17 cellular contexts compared by ENCODE assay signal in genomic region chr9:68873179-68873578, GRCh38.
DNase-seq lines count a peak whose midpoint lies in the region; ATAC-seq, FAIRE-seq and TF ChIP-seq lines count a peak whose summit lies in the region.
"Had no signal": no experiment of that assay in that cellular context is flagged by ENCODE, and none has a peak within 500 bp of the region (broad histone marks: within the 10 kb centered on the region; RNA-seq: fewer than 3 reads in every experiment).

No MANE protein-coding gene starts in this region.

- H4K5ac ChIP-seq in H9 (ENCODE audit: insufficient read length, low read depth, low read length) (no peak overlapping the region), H1 (ENCODE audit: insufficient read length, low read depth, low read length) (peak overlapping the region; percentile 77)

- CTCF ChIA-PET in H1 (lab: Charles Lee; ENCODE audit: partially characterized antibody) = interaction anchor here (1.0 to 1.3 kb wide), 3 partner anchors 26 to 320 kb away, joined by 3 to 4 read pairs (median 3); no protein-coding TSS in a partner anchor

- no peak for TF ChIP-seq POLR2A in H1 (IDR thresholded peaks at IDR 0.05; ENCODE audit: control extremely low read depth in 1 of 2, low read depth in 2 of 2, low read length in 2 of 2)

- no peaks in the 10 kb centered on the region for H3K9me3 Mint-ChIP-seq in H9
- H3K9me3 Mint-ChIP-seq: CD4-positive, alpha-beta T cell; HFFc6 had no signal

- H2AFZ ChIP-seq in H9 (ENCODE audit: low read length) (no peak overlapping the region), H1 (ENCODE audit: low read length) (no peak overlapping the region)

- intact Hi-C loops in upper lobe of right lung (cut with DNase I) = no loop called here

- H4K91ac ChIP-seq in H9 (ENCODE audit: insufficient read length, low read depth, low read length) (no peak overlapping the region), H1 (replicated peaks; ENCODE audit: insufficient read length, low read length) (peak overlapping the region; percentile 75)

- H3K79me1 ChIP-seq in H9 (ENCODE audit: insufficient read depth, low read depth, low read length, poor library complexity, severe bottlenecking) = no peaks in the 10 kb centered on the region
- no peaks in the 10 kb centered on the region for H3K79me1 ChIP-seq in H1 (ENCODE audit: low read depth, low read length)

- no peak for ATAC-seq in upper lobe of right lung
- no peak for ATAC-seq in HG02973 (IDR thresholded peaks at IDR 0.05; ENCODE audit: unreplicated experiment)
- ATAC-seq: HCT116 had no signal

- H2BK15ac ChIP-seq in H9 (ENCODE audit: low read depth, low read length) (no peak overlapping the region), H1 (ENCODE audit: low read length) (no peak overlapping the region)

- H3K14ac ChIP-seq in H9 (ENCODE audit: insufficient read depth, low read length) (no peak overlapping the region), H1 (ENCODE audit: insufficient read length) (no peak overlapping the region)

- H3K4me1 ChIP-seq in H9 (ENCODE audit: insufficient read depth, low read length) = peaks cover 28% of the 10 kb centered on the region; the same call in 1 of the 2 replicates
- peaks cover 71% of the 10 kb centered on the region for H3K4me1 ChIP-seq in HUES6 (ENCODE audit: control insufficient read depth, insufficient read depth, low read length)
- H3K4me1 ChIP-seq in H1 (replicated peaks in 1 of 4; ENCODE audit: control insufficient read depth in 3 of 4, insufficient read depth in 4 of 4, low read length in 3 of 4) = peaks cover 2 to 38% (median 26%) of the 10 kb centered on the region in 4 experiments; a peak in 6 of 7 replicates
- H3K4me1 ChIP-seq in upper lobe of right lung = no peaks in the 10 kb centered on the region
- H3K4me1 ChIP-seq: Caco-2 had no signal

- no peak overlapping the region for H3K4me2 ChIP-seq in H9 (ENCODE audit: insufficient read depth, insufficient read length, low read length)
- no peak overlapping the region; a peak in 1 of 4 replicates for H3K4me2 ChIP-seq in H1 (ENCODE audit: insufficient read depth in 1 of 2, low read depth in 2 of 2, low read length in 2 of 2)

- TF ChIP-seq CTCF in H9 (conservative IDR thresholded peaks at IDR 0.05) (no peak), H1 (IDR thresholded peaks at IDR 0.05; ENCODE audit: control extremely low read depth in 1 of 3, insufficient read depth in 1 of 3, low read depth in 1 of 3, low read length in 3 of 3) (no peak), upper lobe of right lung (IDR thresholded peaks at IDR 0.05) (no peak)

- POLR2A ChIA-PET in H1 (lab: Charles Lee; ENCODE audit: partially characterized antibody) = interaction anchor here (1.0 to 1.9 kb wide), 2 partner anchors 8 to 78 kb away, joined by 3 to 11 read pairs; no protein-coding TSS in a partner anchor

- H3K18ac ChIP-seq in H9 (ENCODE audit: insufficient read length, low read depth, low read length) = no peak overlapping the region
- H3K18ac ChIP-seq in H1 (ENCODE audit: extremely low read depth, low read length) = no peak overlapping the region; the same call in 1 of the 2 replicates

- H3K27ac Mint-ChIP-seq in H9 = peak overlapping the region; percentile 73 to 100 (median 97)
- H3K27ac Mint-ChIP-seq: CD4-positive, alpha-beta T cell; HFFc6 had no signal

- H3K23me2 ChIP-seq in H9 (ENCODE audit: insufficient read length, low read depth, low read length, poor library complexity, severe bottlenecking) (no peaks in the 10 kb centered on the region), H1 (ENCODE audit: low read depth, low read length) (no peaks in the 10 kb centered on the region)

- no peak overlapping the region for H3K56ac ChIP-seq in H9 (ENCODE audit: insufficient read length, low read depth, low read length)
- peak overlapping the region; percentile 11 for H3K56ac ChIP-seq in H1 (replicated peaks; ENCODE audit: insufficient read length, low read depth, low read length)

- H2BK120ac ChIP-seq in H9 (ENCODE audit: low read depth, low read length, poor library complexity, severe bottlenecking) (no peak overlapping the region), H1 (replicated peaks; ENCODE audit: low read depth, low read length) (peak overlapping the region; percentile 95)

- H4K8ac ChIP-seq in H9 (replicated peaks; ENCODE audit: insufficient read length, low read depth, low read length) (no peak overlapping the region), H1 (ENCODE audit: extremely low read depth, insufficient read depth, low read length) (no peak overlapping the region)

- no peak overlapping the region for H3K9ac ChIP-seq in H9 (ENCODE audit: extremely low read depth, insufficient read length, low read length)
- H3K9ac ChIP-seq in HUES6 (ENCODE audit: low read length) = peak overlapping the region; percentile 56
- H3K9ac ChIP-seq in H1 (replicated peaks in 1 of 4; ENCODE audit: extremely low read depth in 1 of 4, low read depth in 3 of 4, low read length in 3 of 4) = no peak overlapping the region

- H3K4ac ChIP-seq in H9 (ENCODE audit: low read depth, low read length) = no peak overlapping the region
- H3K4ac ChIP-seq in H1 (replicated peaks; ENCODE audit: insufficient read length, low read depth, low read length) = no peak overlapping the region

- H3K4me1 Mint-ChIP-seq in H9 = peaks cover 81 to 84% of the 10 kb centered on the region in 2 experiments

- H3K4me3 ChIP-seq in HUES6 (ENCODE audit: low read depth, low read length) (no peak overlapping the region), H1 (ENCODE audit: extremely low read depth in 1 of 4, insufficient read depth in 2 of 4, low read depth in 3 of 4, low read length in 4 of 4) (peak overlapping the region in 1 of 4 experiments; percentile 33; a peak in 1 of 8 replicates), upper lobe of right lung (no peak overlapping the region)

- TF ChIP-seq EP300 in H1 (IDR thresholded peaks at IDR 0.05; ENCODE audit: borderline replicate concordance in 1 of 2, low read depth in 2 of 2, low read length in 2 of 2) = no peak

- H3K27ac ChIP-seq in H9 (ENCODE audit: insufficient read length, low read depth, low read length) (peak overlapping the region; percentile 99), HUES6 (ENCODE audit: low read depth, low read length) (peak overlapping the region; percentile 87), H1 (ENCODE audit: low read depth, low read length) (peak overlapping the region; percentile 56; the same call in 1 of the 2 replicates), upper lobe of right lung (no peak overlapping the region)
- H3K27ac ChIP-seq: C4-2B had no signal

- no peaks in the 10 kb centered on the region for H3K9me3 ChIP-seq in H9 (ENCODE audit: control insufficient read depth, low read depth, low read length)
- no peaks in the 10 kb centered on the region for H3K9me3 ChIP-seq in HUES6 (ENCODE audit: control insufficient read depth, insufficient read depth, low read depth, low read length)
- no peaks in the 10 kb centered on the region for H3K9me3 ChIP-seq in H1 (ENCODE audit: insufficient read depth in 2 of 2, low read depth in 1 of 2, low read length in 1 of 2)
- no peaks in the 10 kb centered on the region for H3K9me3 ChIP-seq in upper lobe of right lung
- H3K9me3 ChIP-seq: Caco-2 had no signal

- H3K27me3 Mint-ChIP-seq in H9 (ENCODE audit: low read depth) = no peaks in the 10 kb centered on the region
- H3K27me3 Mint-ChIP-seq: CD4-positive, alpha-beta T cell had no signal

- H3K36me3 Mint-ChIP-seq in H9 (ENCODE audit: insufficient read depth in 1 of 3, low read depth in 3 of 3) = no peaks in the 10 kb centered on the region; a peak in 1 of 7 replicates

- H3K36me3 ChIP-seq in HUES6 (ENCODE audit: control insufficient read depth, insufficient read depth, low read length) (no peaks in the 10 kb centered on the region), H1 (ENCODE audit: control insufficient read depth in 2 of 4, insufficient read depth in 4 of 4, low read length in 3 of 4) (no peaks in the 10 kb centered on the region), upper lobe of right lung (no peaks in the 10 kb centered on the region)

- no peak overlapping the region; a peak in 1 of 5 replicates for H3K4me3 Mint-ChIP-seq in H9
- H3K4me3 Mint-ChIP-seq: CD4-positive, alpha-beta T cell; HFFc6 had no signal

- no CpG with 5 or more reads among the region's 6 CpGs for WGBS in H9 (ENCODE audit: extremely low coverage, insufficient read length, low lambda C conversion rate)
- 92% methylated on average over 6 of the region's 6 CpGs; no CpG with 5 or more reads in 1 of the 2 experiments for WGBS in H1 (ENCODE audit: extremely low coverage in 1 of 2, insufficient coverage in 1 of 2, insufficient read length in 1 of 2, insufficient replicate concordance in 2 of 2, low coverage in 1 of 2, low lambda C conversion rate in 2 of 2, missing lambda C conversion rate in 1 of 2), 2 experiments

- no peak overlapping the region for H2BK5ac ChIP-seq in H9 (ENCODE audit: insufficient read length, low read length)
- peak overlapping the region; percentile 95; the same call in 1 of the 2 replicates for H2BK5ac ChIP-seq in H1 (ENCODE audit: low read depth, low read length)

- no peak for FAIRE-seq in H1 (lab: Jason Lieb, UNC)
- FAIRE-seq: A204.1, D721Med, HTR-8/SVneo had no signal

- H3K23ac ChIP-seq in H9 (ENCODE audit: insufficient read length, low read depth, low read length) (no peak overlapping the region), H1 (ENCODE audit: insufficient read length) (no peak overlapping the region)

- H4K20me1 ChIP-seq in H9 (ENCODE audit: control insufficient read depth, insufficient read depth, insufficient read length) (no peaks in the 10 kb centered on the region), H1 (replicated peaks in 1 of 2; ENCODE audit: control insufficient read depth in 1 of 2, insufficient read depth in 2 of 2, low read length in 2 of 2) (no peaks in the 10 kb centered on the region)

- TF ChIP-seq RAD21 in H1 (IDR thresholded peaks at IDR 0.05 in 1 of 2, conservative IDR thresholded peaks at IDR 0.05 in 1 of 2; ENCODE audit: low read depth in 2 of 2, low read length in 2 of 2) = no peak

- no peak overlapping the region for H2AK5ac ChIP-seq in H9 (ENCODE audit: insufficient read length, low read length)
- H2AK5ac ChIP-seq in H1 (ENCODE audit: low read depth, low read length) = no peak overlapping the region

- no peak overlapping the region for H3T11ph ChIP-seq in H9 (ENCODE audit: low read length)

- DNase-seq in H9 (no peak), H1 (ENCODE audit: low read depth in 1 of 2, low spot score in 2 of 2) (no peak), upper lobe of right lung (no peak), DMS53 treated with DMSO at 0.1 percent for 48 hours (lab: John Stamatoyannopoulos, UW; ENCODE audit: unreplicated experiment) (no peak)
- DNase-seq: ACHN; Caco-2; CD4-positive, alpha-beta T cell; DMS79; GF-D8; HFFc6 had no signal

- H2BK12ac ChIP-seq in H9 (ENCODE audit: insufficient read length, low read depth, low read length) = no peak overlapping the region
- H2BK12ac ChIP-seq in H1 (ENCODE audit: low read depth, low read length) = peak overlapping the region; percentile 52

- H2BK20ac ChIP-seq in H9 (ENCODE audit: low read depth, low read length, poor library complexity, severe bottlenecking) (no peak overlapping the region), H1 (ENCODE audit: low read length) (peak overlapping the region; percentile 62; the same call in 1 of the 2 replicates)

- H3K79me2 ChIP-seq in H9 (ENCODE audit: insufficient read depth, low read length) = no peaks in the 10 kb centered on the region
- no peaks in the 10 kb centered on the region for H3K79me2 ChIP-seq in H1 (ENCODE audit: control insufficient read depth in 1 of 2, insufficient read depth in 2 of 2, low read length in 2 of 2)

- H3K27me3 ChIP-seq in H9 (ENCODE audit: insufficient read depth, low read length) (no peaks in the 10 kb centered on the region), HUES6 (ENCODE audit: control insufficient read depth, insufficient read depth, low read length) (no peaks in the 10 kb centered on the region), H1 (replicated peaks in 1 of 4; ENCODE audit: control insufficient read depth in 3 of 4, extremely low read depth in 1 of 4, insufficient read depth in 3 of 4, low read length in 3 of 4) (no peaks in the 10 kb centered on the region), upper lobe of right lung (no peaks in the 10 kb centered on the region)
